In the genomic region with DNA sequence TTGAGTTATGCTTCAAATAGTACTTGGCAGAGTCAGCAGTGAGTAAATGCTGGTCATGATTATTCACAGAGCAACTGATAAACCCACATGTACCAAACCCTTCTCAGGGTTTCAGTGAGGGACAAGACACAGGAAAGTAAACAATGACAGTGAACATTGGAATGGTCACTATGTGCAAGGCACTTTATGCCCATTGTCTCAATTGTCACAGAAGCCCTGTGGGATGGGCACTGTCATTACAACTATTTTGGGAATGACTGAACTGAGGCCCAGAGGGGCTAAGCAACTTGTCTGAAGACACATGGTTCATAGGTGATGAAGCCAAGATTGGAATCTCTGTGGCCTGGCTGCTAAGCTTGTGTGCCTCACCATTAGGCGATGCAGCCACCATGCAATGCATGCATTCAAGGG, we compare ENCODE assay signal across 19 cellular contexts.
DNase-seq lines count a peak whose midpoint lies in the region; ATAC-seq, FAIRE-seq and TF ChIP-seq lines count a peak whose summit lies in the region.
"Had no signal": no experiment of that assay in that cellular context is flagged by ENCODE, and none has a peak within 500 bp of the region (broad histone marks: within the 10 kb centered on the region; RNA-seq: fewer than 3 reads in every experiment).

No MANE protein-coding gene starts in this region.

- H3K27me3 ChIP-seq in ACC112 (ENCODE audit: insufficient read depth, low read length) (no peaks in the 10 kb centered on the region), SJSA1 (replicated peaks) (no peaks in the 10 kb centered on the region)

- no peaks in the 10 kb centered on the region for H3K79me2 ChIP-seq in ACC112 (ENCODE audit: control insufficient read depth, insufficient read depth, low read length, unreplicated experiment)
- H3K79me2 ChIP-seq: parathyroid adenoma had no signal

- H3K27ac ChIP-seq in ACC112 (ENCODE audit: low read depth, low read length) (peak overlapping the region; percentile 13; the same call in 1 of the 2 replicates), SJSA1 (peak overlapping the region; percentile 86)
- H3K27ac ChIP-seq: cardiac muscle cell, esophagus squamous epithelium, parathyroid adenoma, upper lobe of right lung had no signal

- ATAC-seq in HG03097 (IDR thresholded peaks at IDR 0.05; ENCODE audit: low FRiP score, unreplicated experiment), result no peak
- ATAC-seq: Right ventricle myocardium inferior; stimulated activated effector memory CD8-positive, alpha-beta T cell treated with anti-CD3 and anti-CD28 coated beads, Interleukin-12 subunit alpha, Interleukin-12 subunit beta, amount 100 ng/mL, for 72 hours; upper lobe of right lung had no signal

- H3K36me3 ChIP-seq in ACC112 (ENCODE audit: insufficient read depth, low read length) (no peaks in the 10 kb centered on the region), SJSA1 (no peaks in the 10 kb centered on the region)
- H3K36me3 ChIP-seq: cardiac muscle cell, esophagus squamous epithelium, upper lobe of right lung had no signal

- H3K4me3 ChIP-seq in ACC112 (ENCODE audit: low read depth, low read length), result no peak overlapping the region
- no peak overlapping the region for H3K4me3 ChIP-seq in SJSA1
- no peak overlapping the region for H3K4me3 ChIP-seq in fibroblast of the aortic adventitia (ENCODE audit: low read depth, low read length)
- H3K4me3 ChIP-seq: cardiac muscle cell, esophagus squamous epithelium, upper lobe of right lung had no signal

- peaks cover 15% of the 10 kb centered on the region for H3K4me1 ChIP-seq in ACC112 (ENCODE audit: control insufficient read depth, insufficient read depth, low read length, unreplicated experiment)
- H3K4me1 ChIP-seq in SJSA1 (replicated peaks), result peaks cover 37% of the 10 kb centered on the region
- H3K4me1 ChIP-seq: esophagus squamous epithelium, parathyroid adenoma, upper lobe of right lung had no signal

- no peaks in the 10 kb centered on the region; the same call in 1 of the 2 replicates for H3K9me3 ChIP-seq in SJSA1 (replicated peaks)
- H3K9me3 ChIP-seq: esophagus squamous epithelium, upper lobe of right lung had no signal

- FAIRE-seq in H54 (lab: Jason Lieb, UNC), result peak; percentile 43

- TF ChIP-seq POLR2A in H54 (IDR thresholded peaks at IDR 0.05; ENCODE audit: low read depth, low read length), result no peak

- TF ChIP-seq CTCF in fibroblast of the aortic adventitia (IDR thresholded peaks at IDR 0.05; ENCODE audit: insufficient read depth, low read length), result no peak
- no peak for TF ChIP-seq CTCF in GM20000 (IDR thresholded peaks at IDR 0.05; ENCODE audit: extremely low read depth, missing control alignments)

- DNase-seq in H54 (ENCODE audit: insufficient read length, low spot score) (peak; percentile 52), SJSA1 (ENCODE audit: low read depth in 1 of 2, low spot score in 2 of 2) (peak; percentile 89 to 91), fibroblast of the aortic adventitia (ENCODE audit: low read depth) (peak; percentile 78), GM20000 (ENCODE audit: low spot score) (no peak), NCI-H2171 (lab: John Stamatoyannopoulos, UW) (no peak), Ammon's horn (ENCODE audit: low spot score) (no peak)
- DNase-seq: activated CD4-positive, alpha-beta T cell treated with anti-CD3 and anti-CD28 coated beads, Interleukin-2, amount 10 ng/mL, durations not matched to agents 24 days and 14 days; activated T-cell treated with anti-CD3 and anti-CD28 coated beads, Interleukin-2, amount 50 U/mL, for 1 hour; esophagus squamous epithelium; hypothalamus; NCI-H2107; NCI-H82; upper lobe of right lung had no signal

- no peak overlapping the region for H2AFZ ChIP-seq in ACC112 (ENCODE audit: low read length, unreplicated experiment)
- H2AFZ ChIP-seq: parathyroid adenoma had no signal

Comparison
In these comparisons a context has a peak if more than half of its experiments do, and no peak if none do; other contexts are left out.
1. DNase-seq: peak in H54 (single experiment), SJSA1 (2 of 2) and fibroblast of the aortic adventitia (single experiment); none in GM20000 (single experiment), NCI-H2171 (single experiment) and Ammon's horn (single experiment).